Comparison of ENCODE assay signal across 11 cellular contexts in the genomic region with DNA sequence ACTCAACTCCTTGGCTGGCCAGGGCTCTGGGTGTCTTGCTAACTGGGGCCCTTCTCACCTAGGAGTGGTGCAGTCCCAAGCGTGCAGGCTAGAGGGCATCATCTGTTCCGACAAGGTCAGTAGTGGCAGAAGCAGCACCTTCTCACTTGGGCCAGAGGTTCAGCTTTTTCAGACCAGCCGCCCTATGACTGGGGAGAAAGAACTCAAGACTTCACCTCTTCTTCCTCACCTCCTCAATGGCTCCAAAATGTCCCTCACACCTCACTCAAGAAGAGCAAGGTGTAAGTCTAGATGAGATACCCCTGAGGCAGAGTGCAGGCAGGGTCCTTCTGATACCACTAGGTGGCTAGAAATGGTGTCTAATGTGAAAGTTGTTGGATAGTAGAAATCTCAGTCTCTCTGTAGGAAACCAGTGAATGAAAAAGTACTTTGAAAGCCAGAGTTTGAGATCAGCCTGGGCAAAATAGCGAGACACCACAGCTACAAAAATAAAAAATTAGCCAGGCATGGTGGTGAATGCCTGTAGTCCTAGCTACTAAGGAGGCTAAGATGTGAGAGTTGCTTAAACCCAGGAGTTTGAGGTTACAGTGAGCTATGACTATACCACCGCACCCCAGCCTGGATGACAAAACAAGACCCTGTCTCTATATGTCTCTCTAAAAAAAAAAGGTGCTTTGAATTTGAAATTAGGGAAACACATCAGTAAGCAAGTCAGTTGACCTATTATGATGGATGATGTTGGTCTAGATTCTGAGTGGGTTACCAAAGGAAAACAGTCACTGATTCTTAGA. TPM values are rescaled to one million over a fixed set of nuclear protein-coding genes. Genes with fewer than 3 reads are reported as not detected.
DNase-seq lines count a peak whose midpoint lies in the region; ATAC-seq, FAIRE-seq and TF ChIP-seq lines count a peak whose summit lies in the region.
"Had no signal": no experiment of that assay in that cellular context is flagged by ENCODE, and none has a peak within 500 bp of the region (broad histone marks: within the 10 kb centered on the region; RNA-seq: fewer than 3 reads in every experiment).

No MANE protein-coding gene starts in this region.

- 88% methylated on average over 5 of the region's 5 CpGs for WGBS in suprapubic skin

- H3K27me3 ChIP-seq in suprapubic skin: peaks cover 10% of the 10 kb centered on the region

- H3K36me3 Mint-ChIP-seq in activated naive CD4-positive, alpha-beta T cell treated with anti-CD3 and anti-CD28 coated beads, Interleukin-2, amount 50 U/mL, for 72 hours: no peaks in the 10 kb centered on the region
- H3K36me3 Mint-ChIP-seq in activated naive CD4-positive, alpha-beta T cell treated with anti-CD3 and anti-CD28 coated beads for 36 hours (ENCODE audit: low read depth): no peaks in the 10 kb centered on the region

- no peak for DNase-seq in activated naive CD4-positive, alpha-beta T cell treated with anti-CD3 and anti-CD28 coated beads, Interleukin-2, amount 50 U/mL, for 72 hours (ENCODE audit: low spot score in 2 of 2)
- no peak for DNase-seq in activated naive CD4-positive, alpha-beta T cell treated with anti-CD3 and anti-CD28 coated beads for 36 hours
- DNase-seq in NCI-H69 (lab: John Stamatoyannopoulos, UW): peak; percentile 21
- DNase-seq in choroid plexus epithelial cell (ENCODE audit: low read depth): peak; percentile 20
- DNase-seq in stimulated activated naive CD8-positive, alpha-beta T cell treated with anti-CD3 and anti-CD28 coated beads, Interleukin-15, Interleukin-2, amounts not matched to agents 100 U/mL and 50 U/mL, for 24 hours: no peak
- DNase-seq in suprapubic skin (ENCODE audit: low spot score in 2 of 2): no peak
- no peak for DNase-seq in urothelium cell line (ENCODE audit: low spot score)
- no peak for DNase-seq in hypothalamus (lab: John Stamatoyannopoulos, UW)
- DNase-seq: amygdala, NCI-H146 had no signal

- no peaks in the 10 kb centered on the region for H3K27me3 Mint-ChIP-seq in activated naive CD4-positive, alpha-beta T cell treated with anti-CD3 and anti-CD28 coated beads for 36 hours (ENCODE audit: low read depth)

- TF ChIP-seq EP300 in suprapubic skin (IDR thresholded peaks at IDR 0.05): no peak

- H3K9me3 ChIP-seq in suprapubic skin: no peaks in the 10 kb centered on the region

- peaks cover 0 to 16% of the 10 kb centered on the region in 2 donors for H3K9me3 Mint-ChIP-seq in activated naive CD4-positive, alpha-beta T cell treated with anti-CD3 and anti-CD28 coated beads, Interleukin-2, amount 50 U/mL, for 72 hours
- no peaks in the 10 kb centered on the region for H3K9me3 Mint-ChIP-seq in activated naive CD4-positive, alpha-beta T cell treated with anti-CD3 and anti-CD28 coated beads for 36 hours

- H3K27ac ChIP-seq in suprapubic skin: no peak overlapping the region

- H3K36me3 ChIP-seq in suprapubic skin: no peaks in the 10 kb centered on the region

- no peak for TF ChIP-seq POLR2A in suprapubic skin (IDR thresholded peaks at IDR 0.05)

- CTCF ChIA-PET in activated naive CD4-positive, alpha-beta T cell treated with anti-CD3 and anti-CD28 coated beads for 36 hours (lab: Charles Lee): interaction anchor here (0.7 to 6.8 kb wide), 11 partner anchors 8 to 130 kb away, joined by 3 to 45 read pairs (median 5); a partner anchor contains a TSS

- H3K4me3 ChIP-seq in choroid plexus epithelial cell (ENCODE audit: low read depth, low read length): no peak overlapping the region
- H3K4me3 ChIP-seq in suprapubic skin: no peak overlapping the region

- peaks cover 19% of the 10 kb centered on the region for H3K4me1 Mint-ChIP-seq in activated naive CD4-positive, alpha-beta T cell treated with anti-CD3 and anti-CD28 coated beads for 36 hours (ENCODE audit: low read depth)

- no peak overlapping the region for H3K4me3 Mint-ChIP-seq in activated naive CD4-positive, alpha-beta T cell treated with anti-CD3 and anti-CD28 coated beads for 36 hours

- peak overlapping the region in 1 of 2 donors; percentile 25 for H3K27ac Mint-ChIP-seq in activated naive CD4-positive, alpha-beta T cell treated with anti-CD3 and anti-CD28 coated beads, Interleukin-2, amount 50 U/mL, for 72 hours
- no peak overlapping the region for H3K27ac Mint-ChIP-seq in activated naive CD4-positive, alpha-beta T cell treated with anti-CD3 and anti-CD28 coated beads for 36 hours

- H3K4me1 ChIP-seq in suprapubic skin: no peaks in the 10 kb centered on the region

- no peak for FAIRE-seq in urothelium cell line (lab: Jason Lieb, UNC)

- intact Hi-C loops in activated naive CD4-positive, alpha-beta T cell treated with anti-CD3 and anti-CD28 coated beads for 36 hours (cut with micrococcal nuclease): loop anchor here (2.0 kb wide), 1 partner anchor 22 kb away; no protein-coding TSS in a partner anchor

- TF ChIP-seq CTCF in choroid plexus epithelial cell (conservative IDR thresholded peaks at IDR 0.05; ENCODE audit: low read depth, low read length) (peak; percentile 50), suprapubic skin (IDR thresholded peaks at IDR 0.05) (no peak)

- peak; percentile 79 to 87 for ATAC-seq in activated naive CD4-positive, alpha-beta T cell treated with anti-CD3 and anti-CD28 coated beads, Interleukin-2, amount 50 U/mL, for 72 hours
- ATAC-seq in stimulated activated naive CD8-positive, alpha-beta T cell treated with anti-CD3 and anti-CD28 coated beads, Interleukin-15, Interleukin-2, amounts not matched to agents 100 U/mL and 50 U/mL, for 24 hours: peak; percentile 65

RNA-seq across cellular contexts. Expression of a gene that starts 8.6 kb away (rescaled TPM):
- not detected for total RNA-seq in activated naive CD4-positive, alpha-beta T cell treated with anti-CD3 and anti-CD28 coated beads, Interleukin-2, amount 50 U/mL, for 72 hours
- under 1 TPM in 1 of 2 experiments, not detected in 1; 0.31 TPM for total RNA-seq in activated naive CD4-positive, alpha-beta T cell treated with anti-CD3 and anti-CD28 coated beads for 36 hours
- 1 to 10 TPM in 2 of 4 donors, under 1 TPM in 1, not detected in 1; 0.76 to 1.4 (median 1.0) TPM for total RNA-seq in suprapubic skin
- total RNA-seq: T-helper 1 cell treated with Interleukin-12 subunit alpha and Interleukin-12 subunit beta and Interleukin-4 antibody, amounts not matched to agents 30 ng/mL and 1 ng/mL, for 36 hours had no signal

RNA-seq across cellular contexts. Expression of a gene that starts 40.4 kb away (rescaled TPM):
- 10 to 100 TPM; 19.0 to 22.2 TPM for total RNA-seq in activated naive CD4-positive, alpha-beta T cell treated with anti-CD3 and anti-CD28 coated beads, Interleukin-2, amount 50 U/mL, for 72 hours
- 10 to 100 TPM; 44.0 to 46.7 TPM for total RNA-seq in activated naive CD4-positive, alpha-beta T cell treated with anti-CD3 and anti-CD28 coated beads for 36 hours
- not detected for total RNA-seq in suprapubic skin

Comparison
In these comparisons a context has a peak if more than half of its experiments do, and no peak if none do; other contexts are left out.
1. DNase-seq: peak in NCI-H69 (single experiment) and choroid plexus epithelial cell (single experiment); none in activated naive CD4-positive, alpha-beta T cell treated with anti-CD3 and anti-CD28 coated beads, Interleukin-2, amount 50 U/mL, for 72 hours (0 of 2), activated naive CD4-positive, alpha-beta T cell treated with anti-CD3 and anti-CD28 coated beads for 36 hours (single experiment), stimulated activated naive CD8-positive, alpha-beta T cell treated with anti-CD3 and anti-CD28 coated beads, Interleukin-15, Interleukin-2, amounts not matched to agents 100 U/mL and 50 U/mL, for 24 hours (single experiment), suprapubic skin (0 of 2), urothelium cell line (single experiment) and hypothalamus (0 of 51).
2. RNA of a gene that starts 40.4 kb away (total RNA-seq): 44.0 to 46.7 TPM in activated naive CD4-positive, alpha-beta T cell treated with anti-CD3 and anti-CD28 coated beads for 36 hours and 19.0 to 22.2 TPM in activated naive CD4-positive, alpha-beta T cell treated with anti-CD3 and anti-CD28 coated beads, Interleukin-2, amount 50 U/mL, for 72 hours; not detected in suprapubic skin; every median in the first group is over 10 times any median in the second.